In the genomic region with DNA sequence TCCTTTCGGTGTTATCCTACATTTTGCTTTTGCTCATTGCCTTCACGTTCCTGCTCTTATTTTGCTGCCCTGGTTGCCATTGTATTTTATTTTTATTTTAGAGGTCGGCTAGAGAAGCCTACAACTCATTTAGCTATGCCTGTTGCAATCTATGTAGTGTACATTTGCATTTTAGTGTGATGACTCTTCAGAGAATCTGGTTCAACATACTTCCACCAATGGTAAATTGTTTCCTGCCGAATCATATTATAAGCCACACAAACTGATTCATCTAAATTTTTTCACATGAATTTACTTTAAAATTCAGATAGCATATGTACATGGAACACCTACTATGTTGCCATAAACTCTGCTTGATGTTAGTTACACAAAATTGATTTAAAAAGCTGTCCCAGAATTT, we compare ENCODE assay signal across 23 cellular contexts.
DNase-seq lines count a peak whose midpoint lies in the region; ATAC-seq and TF ChIP-seq lines count a peak whose summit lies in the region.
"Had no signal": no experiment of that assay in that cellular context is flagged by ENCODE, and none has a peak within 500 bp of the region (broad histone marks: within the 10 kb centered on the region; RNA-seq: fewer than 3 reads in every experiment).

No MANE protein-coding gene starts in this region.

- H3K4me3 ChIP-seq in PC-3 (ENCODE audit: low read length) (no peak overlapping the region), cardiac fibroblast (replicated peaks in 1 of 2; ENCODE audit: low read depth in 2 of 2, low read length in 2 of 2) (no peak overlapping the region), mesenchymal stem cell (ENCODE audit: insufficient read depth in 1 of 2, low read depth in 1 of 2, low read length in 2 of 2) (no peak overlapping the region)
- H3K4me3 ChIP-seq: K562, neural progenitor cell, SJCRH30, transverse colon had no signal

- no peak overlapping the region for H2AK5ac ChIP-seq in mesenchymal stem cell (ENCODE audit: low read length, severe bottlenecking)

- H3K23ac ChIP-seq in mesenchymal stem cell (ENCODE audit: low read length in 2 of 2), result no peak overlapping the region

- no peaks in the 10 kb centered on the region for H3K36me3 Mint-ChIP-seq in activated CD8-positive, alpha-beta T cell treated with anti-CD3 and anti-CD28 coated beads for 36 hours (ENCODE audit: low read depth)
- H3K36me3 Mint-ChIP-seq: activated naive CD8-positive, alpha-beta T cell treated with anti-CD3 and anti-CD28 coated beads for 36 hours; CD8-positive, alpha-beta T cell; neural progenitor cell; stimulated activated naive B cell treated with anti-CD40 and anti-IgM and Interleukin-4, amounts not matched to agents 10 μg/mL and 1 μg/mL and 100 μg/mL, for 72 hours had no signal

- BruUV-seq in PC-3 (replicated peaks; lab: Mats Ljungman, UMichigan), result no TSS peak

- no peaks in the 10 kb centered on the region for H3K79me2 ChIP-seq in PC-3 (ENCODE audit: low read length)

- 57% methylated on average over 3 of the region's 4 CpGs for WGBS in mesenchymal stem cell

- H2BK15ac ChIP-seq in mesenchymal stem cell (ENCODE audit: low read depth, poor library complexity, severe bottlenecking), result no peak overlapping the region

- H2BK5ac ChIP-seq in mesenchymal stem cell (ENCODE audit: low read depth, low read length, poor library complexity, severe bottlenecking), result no peak overlapping the region

- no peak overlapping the region for H3K9ac ChIP-seq in PC-3 (ENCODE audit: low read length)
- H3K9ac ChIP-seq in mesenchymal stem cell (ENCODE audit: low read length), result no peak overlapping the region
- H3K9ac ChIP-seq: neural progenitor cell had no signal

- peak; percentile 22; the same call in 1 of the 2 replicates for ATAC-seq in PC-3
- ATAC-seq in activated CD8-positive, alpha-beta T cell treated with anti-CD3 and anti-CD28 coated beads for 36 hours, result no peak
- ATAC-seq in stimulated activated naive CD8-positive, alpha-beta T cell treated with anti-CD3 and anti-CD28 coated beads, Interleukin-15, amount 100 ng/mL, for 72 hours, result no peak
- ATAC-seq: CD8-positive, alpha-beta T cell; effector memory CD8-positive, alpha-beta T cell; K562; stimulated activated naive B cell treated with anti-CD40 and anti-IgM and Interleukin-4, amounts not matched to agents 10 μg/mL and 1 μg/mL and 100 μg/mL, for 72 hours had no signal

- intact Hi-C loops in PC-3 (cut with micrococcal nuclease), result no loop called here
- intact Hi-C loops in activated CD8-positive, alpha-beta T cell treated with anti-CD3 and anti-CD28 coated beads for 36 hours (cut with micrococcal nuclease), result no loop called here

- H2AFZ ChIP-seq in PC-3 (ENCODE audit: low read length) (peak overlapping the region; percentile 45; the same call in 1 of the 2 replicates), mesenchymal stem cell (ENCODE audit: low read depth, low read length) (no peak overlapping the region)
- H2AFZ ChIP-seq: neural progenitor cell had no signal

- H3K4me3 Mint-ChIP-seq in activated CD8-positive, alpha-beta T cell treated with anti-CD3 and anti-CD28 coated beads for 36 hours, result no peak overlapping the region
- no peak overlapping the region for H3K4me3 Mint-ChIP-seq in stimulated activated naive CD8-positive, alpha-beta T cell treated with anti-CD3 and anti-CD28 coated beads, Interleukin-15, amount 100 ng/mL, for 72 hours
- H3K4me3 Mint-ChIP-seq: activated naive CD8-positive, alpha-beta T cell treated with anti-CD3 and anti-CD28 coated beads for 36 hours; activated T-helper 1 cell treated with anti-CD3 and anti-CD28 coated beads, Interleukin-12 subunit alpha, Interleukin-12 subunit beta, Interleukin-2, Interleukin-4 antibody, amounts not matched to agents 30 ng/mL and 10 ng/mL and 1 ng/mL, durations not matched to agents 14 hours and 24 hours and 36 hours; CD8-positive, alpha-beta T cell; effector memory CD8-positive, alpha-beta T cell; neural progenitor cell; stimulated activated naive B cell treated with anti-CD40 and anti-IgM and Interleukin-4, amounts not matched to agents 10 μg/mL and 1 μg/mL and 100 μg/mL, for 72 hours; T-helper 2 cell treated with Interferon-gamma antibody and Interleukin-4, amounts not matched to agents 5 μg/mL and 100 μg/mL, for 36 hours had no signal

- DNase-seq in EH (ENCODE audit: low read depth) (peak; percentile 23), PC-3 (peak; percentile 48), cardiac fibroblast (ENCODE audit: low read depth in 2 of 2) (peak; percentile 2 to 12), mesenchymal stem cell (peak; percentile 62), NCI-H146 treated with DMSO at 0.1 percent for 48 hours (lab: John Stamatoyannopoulos, UW; ENCODE audit: unreplicated experiment) (no peak), NCI-H524 treated with DMSO at 0.1 percent for 48 hours (lab: John Stamatoyannopoulos, UW) (no peak)
- no peak for DNase-seq in activated CD8-positive, alpha-beta T cell treated with anti-CD3 and anti-CD28 coated beads for 36 hours
- no peak for DNase-seq in stimulated activated naive CD8-positive, alpha-beta T cell treated with anti-CD3 and anti-CD28 coated beads, Interleukin-15, amount 100 ng/mL, for 72 hours
- DNase-seq: activated CD4-positive, CD25-positive, alpha-beta regulatory T cell; activated naive CD8-positive, alpha-beta T cell treated with anti-CD3 and anti-CD28 coated beads for 36 hours; CD8-positive, alpha-beta T cell; central memory CD4-positive, alpha-beta T cell; effector memory CD8-positive, alpha-beta T cell; H7; NCI-H2029 treated with DMSO at 0.1 percent for 48 hours; NCI-H510A treated with DMSO at 0.1 percent for 48 hours; SJCRH30; stimulated activated naive B cell treated with anti-CD40 and anti-IgM and Interleukin-4, amounts not matched to agents 10 μg/mL and 1 μg/mL and 100 μg/mL, for 72 hours; transverse colon had no signal

- H2BK120ac ChIP-seq in mesenchymal stem cell (ENCODE audit: low read depth, low read length), result no peak overlapping the region

- H3K27me3 ChIP-seq in PC-3 (ENCODE audit: low read length), result no peaks in the 10 kb centered on the region
- no peaks in the 10 kb centered on the region for H3K27me3 ChIP-seq in mesenchymal stem cell (ENCODE audit: control insufficient read depth in 1 of 2, insufficient read depth in 1 of 2, low read length in 2 of 2)
- H3K27me3 ChIP-seq: neural progenitor cell, SJCRH30, transverse colon had no signal

- H3K36me3 ChIP-seq in PC-3 (ENCODE audit: low read depth, low read length) (no peaks in the 10 kb centered on the region), mesenchymal stem cell (ENCODE audit: control insufficient read depth in 1 of 2, insufficient read depth in 2 of 2, low read depth in 1 of 2, low read length in 2 of 2) (no peaks in the 10 kb centered on the region)
- H3K36me3 ChIP-seq: neural progenitor cell, SJCRH30, transverse colon had no signal

- H3K9me3 Mint-ChIP-seq in activated CD8-positive, alpha-beta T cell treated with anti-CD3 and anti-CD28 coated beads for 36 hours, result no peaks in the 10 kb centered on the region
- H3K9me3 Mint-ChIP-seq in stimulated activated naive CD8-positive, alpha-beta T cell treated with anti-CD3 and anti-CD28 coated beads, Interleukin-15, amount 100 ng/mL, for 72 hours, result peaks cover 0 to under 1% of the 10 kb centered on the region in 2 donors
- H3K9me3 Mint-ChIP-seq: activated T-helper 1 cell treated with anti-CD3 and anti-CD28 coated beads, Interleukin-12 subunit alpha, Interleukin-12 subunit beta, Interleukin-2, Interleukin-4 antibody, amounts not matched to agents 30 ng/mL and 10 ng/mL and 1 ng/mL, durations not matched to agents 14 hours and 24 hours and 36 hours; neural progenitor cell; stimulated activated naive B cell treated with anti-CD40 and anti-IgM and Interleukin-4, amounts not matched to agents 10 μg/mL and 1 μg/mL and 100 μg/mL, for 72 hours had no signal

- H3K27ac ChIP-seq in PC-3 (ENCODE audit: low read length), result no peak overlapping the region
- H3K27ac ChIP-seq in mesenchymal stem cell (ENCODE audit: low read length, poor library complexity, severe bottlenecking), result no peak overlapping the region
- H3K27ac ChIP-seq: neural progenitor cell, SJCRH30, transverse colon had no signal

- no peak overlapping the region for H3K18ac ChIP-seq in mesenchymal stem cell (ENCODE audit: low read depth in 1 of 2, low read length in 2 of 2)

- CTCF ChIA-PET in PC-3 (lab: Charles Lee), result interaction anchor here (0.6 kb wide), 1 partner anchor 925 kb away, joined by 4 read pairs; no protein-coding TSS in a partner anchor
- CTCF ChIA-PET in activated CD8-positive, alpha-beta T cell treated with anti-CD3 and anti-CD28 coated beads for 36 hours (lab: Charles Lee), result no interaction called here

- no peak overlapping the region for H3K4ac ChIP-seq in mesenchymal stem cell (ENCODE audit: low read depth in 1 of 2, low read length in 2 of 2)

- POLR2A ChIA-PET in PC-3 (lab: Charles Lee; ENCODE audit: unreplicated experiment), result no interaction called here
- POLR2A ChIA-PET in activated CD8-positive, alpha-beta T cell treated with anti-CD3 and anti-CD28 coated beads for 36 hours (lab: Charles Lee), result no interaction called here

- H3K9me3 ChIP-seq in PC-3 (ENCODE audit: low read length) (no peaks in the 10 kb centered on the region), mesenchymal stem cell (ENCODE audit: control insufficient read depth, low read length) (no peaks in the 10 kb centered on the region)
- H3K9me3 ChIP-seq: SJCRH30, transverse colon had no signal

- no peak overlapping the region for H4K91ac ChIP-seq in mesenchymal stem cell (ENCODE audit: low read length)

- no peaks in the 10 kb centered on the region for H3K4me1 Mint-ChIP-seq in activated CD8-positive, alpha-beta T cell treated with anti-CD3 and anti-CD28 coated beads for 36 hours (ENCODE audit: low read depth)
- no peaks in the 10 kb centered on the region for H3K4me1 Mint-ChIP-seq in stimulated activated naive CD8-positive, alpha-beta T cell treated with anti-CD3 and anti-CD28 coated beads, Interleukin-15, amount 100 ng/mL, for 72 hours
- H3K4me1 Mint-ChIP-seq: activated naive CD8-positive, alpha-beta T cell treated with anti-CD3 and anti-CD28 coated beads for 36 hours; stimulated activated naive B cell treated with anti-CD40 and anti-IgM and Interleukin-4, amounts not matched to agents 10 μg/mL and 1 μg/mL and 100 μg/mL, for 72 hours had no signal

- peaks cover 6% of the 10 kb centered on the region; the same call in 1 of the 2 replicates for H3K4me1 ChIP-seq in PC-3 (ENCODE audit: insufficient read depth, low read length)
- H3K4me1 ChIP-seq in mesenchymal stem cell (ENCODE audit: control insufficient read depth, insufficient read depth, low read depth, low read length), result no peaks in the 10 kb centered on the region
- H3K4me1 ChIP-seq: neural progenitor cell, SJCRH30, transverse colon had no signal

- no peak overlapping the region for H4K8ac ChIP-seq in mesenchymal stem cell (ENCODE audit: low read length)

- no peak overlapping the region for H3K27ac Mint-ChIP-seq in activated CD8-positive, alpha-beta T cell treated with anti-CD3 and anti-CD28 coated beads for 36 hours
- no peak overlapping the region for H3K27ac Mint-ChIP-seq in stimulated activated naive CD8-positive, alpha-beta T cell treated with anti-CD3 and anti-CD28 coated beads, Interleukin-15, amount 100 ng/mL, for 72 hours
- H3K27ac Mint-ChIP-seq: activated naive CD8-positive, alpha-beta T cell treated with anti-CD3 and anti-CD28 coated beads for 36 hours; activated T-helper 1 cell treated with anti-CD3 and anti-CD28 coated beads, Interleukin-12 subunit alpha, Interleukin-12 subunit beta, Interleukin-2, Interleukin-4 antibody, amounts not matched to agents 30 ng/mL and 10 ng/mL and 1 ng/mL, durations not matched to agents 14 hours and 24 hours and 36 hours; CD8-positive, alpha-beta T cell; effector memory CD8-positive, alpha-beta T cell; neural progenitor cell; stimulated activated naive B cell treated with anti-CD40 and anti-IgM and Interleukin-4, amounts not matched to agents 10 μg/mL and 1 μg/mL and 100 μg/mL, for 72 hours; T-helper 2 cell treated with Interferon-gamma antibody and Interleukin-4, amounts not matched to agents 5 μg/mL and 100 μg/mL, for 36 hours had no signal

- no peak overlapping the region for H3K4me2 ChIP-seq in PC-3 (ENCODE audit: low read length)
- H3K4me2 ChIP-seq in mesenchymal stem cell (ENCODE audit: low read length, poor library complexity, severe bottlenecking), result no peak overlapping the region
- H3K4me2 ChIP-seq: neural progenitor cell had no signal

- no peak overlapping the region for H2BK12ac ChIP-seq in mesenchymal stem cell (ENCODE audit: low read length in 2 of 2)

- no peak for TF ChIP-seq CTCF in PC-3 (conservative IDR thresholded peaks at IDR 0.05; ENCODE audit: low read depth, low read length)
- no peak for TF ChIP-seq CTCF in cardiac fibroblast (IDR thresholded peaks at IDR 0.05; ENCODE audit: low read depth, low read length)
- no peak for TF ChIP-seq CTCF in activated CD8-positive, alpha-beta T cell treated with anti-CD3 and anti-CD28 coated beads for 36 hours (IDR thresholded peaks at IDR 0.05)

- no peaks in the 10 kb centered on the region for H4K20me1 ChIP-seq in PC-3 (ENCODE audit: low read length)

- H3K27me3 Mint-ChIP-seq in activated CD8-positive, alpha-beta T cell treated with anti-CD3 and anti-CD28 coated beads for 36 hours, result no peaks in the 10 kb centered on the region
- H3K27me3 Mint-ChIP-seq in stimulated activated naive CD8-positive, alpha-beta T cell treated with anti-CD3 and anti-CD28 coated beads, Interleukin-15, amount 100 ng/mL, for 72 hours, result no peaks in the 10 kb centered on the region
- H3K27me3 Mint-ChIP-seq: activated naive CD8-positive, alpha-beta T cell treated with anti-CD3 and anti-CD28 coated beads for 36 hours; effector memory CD8-positive, alpha-beta T cell; stimulated activated naive B cell treated with anti-CD40 and anti-IgM and Interleukin-4, amounts not matched to agents 10 μg/mL and 1 μg/mL and 100 μg/mL, for 72 hours had no signal

- no peak overlapping the region for H3K14ac ChIP-seq in mesenchymal stem cell (ENCODE audit: low read length in 2 of 2)

- no peaks in the 10 kb centered on the region for H3K79me1 ChIP-seq in mesenchymal stem cell (replicated peaks; ENCODE audit: low read length, poor library complexity, severe bottlenecking)

- no peaks in the 10 kb centered on the region for H3K9me2 ChIP-seq in PC-3 (replicated peaks; ENCODE audit: low read length)

- H3F3A ChIP-seq in PC-3 (ENCODE audit: low read length, unreplicated experiment), result no peaks in the 10 kb centered on the region

Comparison
In these comparisons a context has a peak if more than half of its experiments do, and no peak if none do; other contexts are left out.
1. DNase-seq: peak in EH (single experiment), PC-3 (single experiment), cardiac fibroblast (2 of 2) and mesenchymal stem cell (single experiment); none in NCI-H146 treated with DMSO at 0.1 percent for 48 hours (single experiment), NCI-H524 treated with DMSO at 0.1 percent for 48 hours (single experiment), activated CD8-positive, alpha-beta T cell treated with anti-CD3 and anti-CD28 coated beads for 36 hours (single experiment) and stimulated activated naive CD8-positive, alpha-beta T cell treated with anti-CD3 and anti-CD28 coated beads, Interleukin-15, amount 100 ng/mL, for 72 hours (0 of 2).